8 cellular contexts compared by ENCODE assay signal in genomic region chr3:134374791-134375541, GRCh38. TPM values are rescaled to one million over a fixed set of nuclear protein-coding genes. Genes with fewer than 3 reads are reported as not detected.
DNase-seq lines count a peak whose midpoint lies in the region; ATAC-seq, FAIRE-seq and TF ChIP-seq lines count a peak whose summit lies in the region.

No MANE protein-coding gene starts in this region.

- TF ChIP-seq POLR2A in A549 (IDR thresholded peaks at IDR 0.05; ENCODE audit: low read length) (no peak; the same call in 1 of the 2 replicates), H54 (IDR thresholded peaks at IDR 0.05; ENCODE audit: low read depth, low read length) (no peak), GM18505 (IDR thresholded peaks at IDR 0.05; ENCODE audit: borderline replicate concordance, extremely low read depth, insufficient read depth, insufficient read length) (no peak)

- no peaks in the 10 kb centered on the region for H3K9me3 ChIP-seq in A549
- H3K9me3 ChIP-seq in SK-N-MC (ENCODE audit: low read depth, low read length): no peaks in the 10 kb centered on the region
- no peaks in the 10 kb centered on the region for H3K9me3 ChIP-seq in neuronal stem cell (replicated peaks in 1 of 2; ENCODE audit: control insufficient read depth in 2 of 2, insufficient read depth in 1 of 2, low read depth in 1 of 2, low read length in 2 of 2)

- no peak for FAIRE-seq in A549 (lab: Jason Lieb, UNC)
- FAIRE-seq in H54 (lab: Jason Lieb, UNC): no peak

- H3K79me1 ChIP-seq in neuronal stem cell (ENCODE audit: low read depth, low read length): peaks cover 7% of the 10 kb centered on the region

- H3K4me2 ChIP-seq in A549: peak overlapping the region; percentile 93
- H3K4me2 ChIP-seq in neuronal stem cell (ENCODE audit: insufficient read depth, low read length, poor library complexity, severe bottlenecking): peak overlapping the region; percentile 88

- POLR2A ChIA-PET in A549 (lab: Yijun Ruan, JAX): interaction anchor here (0.7 to 3.9 kb wide), 12 partner anchors 9 to 111 kb away, joined by 3 to 88 read pairs (median 6); partner anchors contain the start of genes ANAPC13 and CEP63

- H3K27me3 ChIP-seq in neuronal stem cell (ENCODE audit: control insufficient read depth in 3 of 3, insufficient read depth in 3 of 3, low read depth in 1 of 3, low read length in 3 of 3): peaks cover 0 to 21% (median 4%) of the 10 kb centered on the region in 3 experiments

- H3K9ac ChIP-seq in SK-N-MC (ENCODE audit: insufficient read length) (peak overlapping the region; percentile 98), neuronal stem cell (ENCODE audit: low read depth, low read length, poor library complexity) (peak overlapping the region; percentile 97)

- WGBS in A549 (ENCODE audit: missing lambda C conversion rate): 2% methylated on average over 25 of the region's 30 CpGs
- no CpG with 5 or more reads among the region's 30 CpGs for WGBS in neuronal stem cell (ENCODE audit: extremely low coverage in 2 of 2, insufficient read length in 2 of 2, insufficient replicate concordance in 1 of 2), 2 donors

- TF ChIP-seq RAD21 in A549 (conservative IDR thresholded peaks at IDR 0.05 in 1 of 2, IDR thresholded peaks at IDR 0.05 in 1 of 2): 0 out of 5 replicates have a peak, but pooled peaks of 1 of the 2 experiments have one; percentile 11

- peak overlapping the region; percentile 97 for H4K8ac ChIP-seq in neuronal stem cell (ENCODE audit: low read depth, low read length)

- peak; percentile 14 to 37; a peak in 3 of 5 replicates for TF ChIP-seq EP300 in A549 (IDR thresholded peaks at IDR 0.05)

- peaks cover 22% of the 10 kb centered on the region for H3K36me3 ChIP-seq in SK-N-MC (ENCODE audit: insufficient read depth, low read length)
- H3K36me3 ChIP-seq in neuronal stem cell (replicated peaks in 1 of 2; ENCODE audit: control insufficient read depth in 2 of 2, insufficient read depth in 2 of 2, low read length in 2 of 2): peaks cover 17 to 27% of the 10 kb centered on the region in 2 donors

- H3K4me1 ChIP-seq in A549: peaks cover 59% of the 10 kb centered on the region
- H3K4me1 ChIP-seq in neuronal stem cell (ENCODE audit: control insufficient read depth in 2 of 2, insufficient read depth in 1 of 2, low read depth in 1 of 2, low read length in 2 of 2): peaks cover 19 to 37% of the 10 kb centered on the region in 2 donors

- H3K4me3 ChIP-seq in A549 (peak overlapping the region; percentile 74), SK-N-MC (peak overlapping the region; percentile 94), fibroblast of pulmonary artery (replicated peaks; ENCODE audit: low read depth, low read length) (peak overlapping the region; percentile 88), neuronal stem cell (ENCODE audit: low read length in 2 of 2) (peak overlapping the region; percentile 80 to 97)

- peak overlapping the region; percentile 1 for H2BK15ac ChIP-seq in neuronal stem cell (ENCODE audit: low read length)

- peak overlapping the region; percentile 72 for H2BK120ac ChIP-seq in neuronal stem cell (ENCODE audit: low read depth, low read length)

- H3K14ac ChIP-seq in neuronal stem cell (ENCODE audit: low read length): peak overlapping the region; percentile 49

- H3K18ac ChIP-seq in neuronal stem cell (ENCODE audit: low read length): peak overlapping the region; percentile 99

- H3K4ac ChIP-seq in neuronal stem cell (ENCODE audit: low read length): peak overlapping the region; percentile 79

- no peak for TF ChIP-seq CTCF in A549 (IDR thresholded peaks at IDR 0.05)
- no peak for TF ChIP-seq CTCF in fibroblast of pulmonary artery (IDR thresholded peaks at IDR 0.05; ENCODE audit: low read length, missing control alignments)

- peak; percentile 61 to 82 for DNase-seq in A549 (ENCODE audit: low read depth in 1 of 2, low spot score in 1 of 2)
- DNase-seq in H54 (ENCODE audit: insufficient read length, low spot score): peak; percentile 65
- no peak for DNase-seq in SK-N-MC (ENCODE audit: low read depth, low spot score)
- no peak for DNase-seq in fibroblast of pulmonary artery (ENCODE audit: low read depth)
- no peak for DNase-seq in neuronal stem cell (ENCODE audit: low spot score)

- ATAC-seq in A549 (peak; percentile 31 to 46), HG02938 (IDR thresholded peaks at IDR 0.05; ENCODE audit: unreplicated experiment) (no peak), HG03039 (IDR thresholded peaks at IDR 0.05; ENCODE audit: unreplicated experiment) (no peak), GM18505 (IDR thresholded peaks at IDR 0.05; ENCODE audit: unreplicated experiment) (no peak)

- H4K91ac ChIP-seq in neuronal stem cell (ENCODE audit: low read depth, low read length, poor library complexity): peak overlapping the region; percentile 27

- H2AK5ac ChIP-seq in neuronal stem cell (ENCODE audit: low read depth, low read length): peak overlapping the region; percentile 13

- peak overlapping the region; percentile 95 for H2AFZ ChIP-seq in neuronal stem cell (ENCODE audit: low read length)

- CTCF ChIA-PET in A549 (lab: Yijun Ruan, JAX): interaction anchor here (0.6 to 31.4 kb wide), 11 partner anchors 10 to 1661 kb away, joined by 3 to 356 read pairs (median 4); partner anchors contain the start of genes ANAPC13 and CEP63

- peak overlapping the region; percentile 69 for H3K23ac ChIP-seq in neuronal stem cell (ENCODE audit: low read depth, low read length, poor library complexity)

- peak overlapping the region; percentile 76 for H2BK12ac ChIP-seq in neuronal stem cell (ENCODE audit: low read length)

- H2BK5ac ChIP-seq in neuronal stem cell (ENCODE audit: low read length): peak overlapping the region; percentile 45

- H3K27ac ChIP-seq in A549 (peak overlapping the region; percentile 99 to 100), SK-N-MC (no peak overlapping the region), neuronal stem cell (replicated peaks; ENCODE audit: low read length) (peak overlapping the region; percentile 91)

TF ChIP-seq in A549, 52 proteins besides CTCF, POLR2A, EP300 and RAD21:
- TF ChIP-seq MAX (IDR thresholded peaks at IDR 0.05) (peak; percentile 61; the same call in 1 of the 2 replicates), CBX2 (IDR thresholded peaks at IDR 0.05; ENCODE audit: borderline replicate concordance, low read depth) (no peak), MAFK (IDR thresholded peaks at IDR 0.05; ENCODE audit: partially characterized antibody) (peak; percentile 55), CEBPB (IDR thresholded peaks at IDR 0.05) (peak in 1 of 2 experiments; percentile 7; a peak in 1 of 4 replicates), GATA3 (IDR thresholded peaks at IDR 0.05; ENCODE audit: borderline replicate concordance) (peak; percentile 43; the same call in 1 of the 2 replicates), HOXA7 (CRISPR knock-in tag; IDR thresholded peaks at IDR 0.05) (0 out of 2 replicates have a peak, but pooled peaks have one; percentile 40), EHF (CRISPR knock-in tag; IDR thresholded peaks at IDR 0.05) (0 out of 2 replicates have a peak, but pooled peaks have one; percentile 13), PBX3 (IDR thresholded peaks at IDR 0.05) (0 out of 2 replicates have a peak, but pooled peaks have one; percentile 40), NR3C1 (IDR thresholded peaks at IDR 0.05) (no peak), RARB (CRISPR knock-in tag; IDR thresholded peaks at IDR 0.05) (0 out of 2 replicates have a peak, but pooled peaks have one; percentile 57)

RNA-seq across cellular contexts. Expression of gene AMOTL2, which starts 0.7 kb away (rescaled TPM):
- polyA plus RNA-seq in A549 (2011; rRNA removed): 36.3 and 44.1 TPM in 2 replicates
- polyA plus RNA-seq in A549 (2012; cell fraction: cytosol; rRNA removed): 70.4 and 95.3 TPM in 2 replicates
- 144 and 160 TPM in 2 replicates for polyA plus RNA-seq in A549 (2012; cell fraction: nucleus; rRNA removed)
- 40.7 to 49.4 TPM (median 41.1 TPM) in 3 replicates for polyA plus RNA-seq in A549 (2017; fragmentation: RNase III; extraction: RNeasy Plus Mini Kit Qiagen cat#74134 plus additional on column Dnase treatment)
- 48.6 and 69.1 TPM in 2 replicates for polyA minus RNA-seq in A549 (2011; rRNA and poly(A)+ RNA removed)
- 61.7 TPM for polyA plus RNA-seq in neuronal stem cell (2013, experiment 1 of 2)
- polyA plus RNA-seq in neuronal stem cell (2013, experiment 2 of 2): 60.5 TPM

Comparison
In these comparisons a context has a peak if more than half of its experiments do, and no peak if none do; other contexts are left out.
1. ATAC-seq: peak in A549 (2 of 2); none in HG02938 (single experiment), HG03039 (single experiment) and GM18505 (single experiment).
2. DNase-seq: peak in A549 (2 of 2) and H54 (single experiment); none in SK-N-MC (single experiment), fibroblast of pulmonary artery (single experiment) and neuronal stem cell (single experiment).
3. Peak in every context shown above with its lines, with median percentiles within 50 percentile points of each other: H3K4me3 ChIP-seq.